3 cellular contexts compared by ENCODE assay signal in genomic region chr1:247400685-247401084, GRCh38.
A peak's percentile ranks its signal among the peaks of the same experiment; 100 is the strongest.
TF ChIP-seq lines count a peak whose summit lies in the region.

No MANE protein-coding gene starts in this region.

TF ChIP-seq in SK-N-SH, 30 proteins besides CTCF, POLR2A, EP300 and RAD21:
- TF ChIP-seq PBX3 (IDR thresholded peaks at IDR 0.05) = no peak

TF ChIP-seq in SK-N-SH treated with all-trans-retinoic acid at 6 μM for 48 hours, 23 proteins besides CTCF, POLR2A, EP300 and RAD21:
- TF ChIP-seq PPARA (CRISPR knock-in tag; IDR thresholded peaks at IDR 0.05; ENCODE audit: borderline replicate concordance) (no peak), GLIS3 (CRISPR knock-in tag; IDR thresholded peaks at IDR 0.05) (no peak), POU6F1 (CRISPR knock-in tag; IDR thresholded peaks at IDR 0.05; ENCODE audit: borderline replicate concordance, low read depth) (no peak), CREB5 (CRISPR knock-in tag; IDR thresholded peaks at IDR 0.05; ENCODE audit: low read depth) (no peak), CSDC2 (CRISPR knock-in tag; IDR thresholded peaks at IDR 0.05) (no peak), OSR1 (CRISPR knock-in tag; IDR thresholded peaks at IDR 0.05) (no peak), ZNF8 (CRISPR knock-in tag; IDR thresholded peaks at IDR 0.05) (no peak), CSRNP3 (CRISPR knock-in tag; IDR thresholded peaks at IDR 0.05) (no peak), ZNF565 (CRISPR knock-in tag; conservative IDR thresholded peaks at IDR 0.05; ENCODE audit: low read depth) (no peak), ZFP3 (CRISPR knock-in tag; IDR thresholded peaks at IDR 0.05) (no peak), ARNTL (CRISPR knock-in tag; IDR thresholded peaks at IDR 0.05; ENCODE audit: borderline replicate concordance, low read depth) (no peak), TOX (CRISPR knock-in tag; IDR thresholded peaks at IDR 0.05; ENCODE audit: borderline replicate concordance) (no peak), RARB (CRISPR knock-in tag; IDR thresholded peaks at IDR 0.05) (no peak), TSHZ2 (CRISPR knock-in tag; IDR thresholded peaks at IDR 0.05) (no peak)

TF ChIP-seq in K562, 482 proteins besides CTCF, POLR2A, EP300 and RAD21:
- TF ChIP-seq USF1 (CRISPR knock-in tag; IDR thresholded peaks at IDR 0.05) (no peak), ZBTB7A (IDR thresholded peaks at IDR 0.05; ENCODE audit: borderline replicate concordance, control insufficient read depth, low read depth, low read length) (peak; percentile 83)
TF ChIP-seq in K562: peak in this region for 1.
